8 cellular contexts compared by ENCODE assay signal in genomic region chr1:205813755-205814058, GRCh38. TPM values are rescaled to one million over a fixed set of nuclear protein-coding genes. Genes with fewer than 3 reads are reported as not detected.
DNase-seq lines count a peak whose midpoint lies in the region; ATAC-seq lines count a peak whose summit lies in the region.

No MANE protein-coding gene starts in this region.

- intact Hi-C loops in activated CD4-positive, alpha-beta T cell treated with anti-CD3 and anti-CD28 coated beads for 36 hours (cut with DNase I, micrococcal nuclease), result loop anchor here (1.0 to 5.0 kb wide), 7 partner anchors 37 to 526 kb away; partner anchors contain the start of genes RAB29 (in 2 of the 2), ELK4 (in 1 of the 2) and PM20D1 (in 1 of the 2)
- intact Hi-C loops in activated T-helper 1 cell treated with anti-CD3 and anti-CD28 coated beads, Interleukin-12 subunit alpha, Interleukin-12 subunit beta, Interleukin-2, Interleukin-4 antibody, amounts not matched to agents 30 ng/mL and 10 ng/mL and 1 ng/mL, durations not matched to agents 14 hours and 24 hours and 36 hours (cut with micrococcal nuclease), result loop anchor here (1.0 kb wide), 6 partner anchors 8 to 181 kb away; partner anchors contain the start of genes ELK4, NUCKS1, PM20D1 and RAB29

- no peak for DNase-seq in activated CD4-positive, alpha-beta T cell treated with anti-CD3 and anti-CD28 coated beads for 36 hours
- DNase-seq in activated CD4-positive, alpha-beta T cell treated with anti-CD3 and anti-CD28 coated beads, Interleukin-2, amount 50 U/mL, for 4 hours, result no peak
- peak; percentile 7 for DNase-seq in activated T-helper 1 cell treated with anti-CD3 and anti-CD28 coated beads, Interleukin-12 subunit alpha, Interleukin-12 subunit beta, Interleukin-2, Interleukin-4 antibody, amounts not matched to agents 30 ng/mL and 10 ng/mL and 1 ng/mL, durations not matched to agents 14 hours and 24 hours and 36 hours (ENCODE audit: low spot score)
- DNase-seq in stimulated activated naive CD4-positive, alpha-beta T cell treated with Interleukin-2 at 50 U/mL for 16 hours (lab: John Stamatoyannopoulos, UW), result peak; percentile 20
- no peak for DNase-seq in anterior cingulate cortex (lab: John Stamatoyannopoulos, UW)

- H3K4me1 Mint-ChIP-seq in activated CD4-positive, alpha-beta T cell treated with anti-CD3 and anti-CD28 coated beads for 36 hours, result peaks cover 42% of the 10 kb centered on the region
- peaks cover 43% of the 10 kb centered on the region for H3K4me1 Mint-ChIP-seq in activated T-helper 1 cell treated with anti-CD3 and anti-CD28 coated beads, Interleukin-12 subunit alpha, Interleukin-12 subunit beta, Interleukin-2, Interleukin-4 antibody, amounts not matched to agents 30 ng/mL and 10 ng/mL and 1 ng/mL, durations not matched to agents 14 hours and 24 hours and 36 hours (ENCODE audit: low read depth)

- CTCF ChIA-PET in activated CD4-positive, alpha-beta T cell treated with anti-CD3 and anti-CD28 coated beads for 36 hours (lab: Charles Lee), result interaction anchor here (0.6 to 1.1 kb wide), 4 partner anchors 31 to 168 kb away, joined by 3 to 4 read pairs (median 3); no protein-coding TSS in a partner anchor

- H3K27ac Mint-ChIP-seq in activated CD4-positive, alpha-beta T cell treated with anti-CD3 and anti-CD28 coated beads for 36 hours, result peak overlapping the region; percentile 83
- H3K27ac Mint-ChIP-seq in activated T-helper 1 cell treated with anti-CD3 and anti-CD28 coated beads, Interleukin-12 subunit alpha, Interleukin-12 subunit beta, Interleukin-2, Interleukin-4 antibody, amounts not matched to agents 30 ng/mL and 10 ng/mL and 1 ng/mL, durations not matched to agents 14 hours and 24 hours and 36 hours, result peak overlapping the region; percentile 85

- no peaks in the 10 kb centered on the region for H3K9me3 Mint-ChIP-seq in activated CD4-positive, alpha-beta T cell treated with anti-CD3 and anti-CD28 coated beads for 36 hours (ENCODE audit: low read depth)
- H3K9me3 Mint-ChIP-seq in activated T-helper 1 cell treated with anti-CD3 and anti-CD28 coated beads, Interleukin-12 subunit alpha, Interleukin-12 subunit beta, Interleukin-2, Interleukin-4 antibody, amounts not matched to agents 30 ng/mL and 10 ng/mL and 1 ng/mL, durations not matched to agents 14 hours and 24 hours and 36 hours, result no peaks in the 10 kb centered on the region

- POLR2A ChIA-PET in activated CD4-positive, alpha-beta T cell treated with anti-CD3 and anti-CD28 coated beads for 36 hours (lab: Charles Lee), result no interaction called here

- peak overlapping the region; percentile 73 for H3K4me3 ChIP-seq in iPS-11a (ENCODE audit: low read depth, low read length)

- H3K4me3 Mint-ChIP-seq in activated CD4-positive, alpha-beta T cell treated with anti-CD3 and anti-CD28 coated beads for 36 hours, result peak overlapping the region; percentile 81
- H3K4me3 Mint-ChIP-seq in activated T-helper 1 cell treated with anti-CD3 and anti-CD28 coated beads, Interleukin-12 subunit alpha, Interleukin-12 subunit beta, Interleukin-2, Interleukin-4 antibody, amounts not matched to agents 30 ng/mL and 10 ng/mL and 1 ng/mL, durations not matched to agents 14 hours and 24 hours and 36 hours, result peak overlapping the region; percentile 94

- H3K36me3 Mint-ChIP-seq in activated CD4-positive, alpha-beta T cell treated with anti-CD3 and anti-CD28 coated beads for 36 hours (ENCODE audit: low read depth), result peaks cover 21% of the 10 kb centered on the region
- H3K36me3 Mint-ChIP-seq in activated T-helper 1 cell treated with anti-CD3 and anti-CD28 coated beads, Interleukin-12 subunit alpha, Interleukin-12 subunit beta, Interleukin-2, Interleukin-4 antibody, amounts not matched to agents 30 ng/mL and 10 ng/mL and 1 ng/mL, durations not matched to agents 14 hours and 24 hours and 36 hours (ENCODE audit: low read depth), result peaks cover 13% of the 10 kb centered on the region

- ATAC-seq in activated CD4-positive, alpha-beta T cell treated with anti-CD3 and anti-CD28 coated beads for 36 hours, result no peak
- ATAC-seq in HG02938 (IDR thresholded peaks at IDR 0.05; ENCODE audit: unreplicated experiment) (no peak), GM19463 (IDR thresholded peaks at IDR 0.05; ENCODE audit: unreplicated experiment) (no peak)

- no peaks in the 10 kb centered on the region for H3K27me3 Mint-ChIP-seq in activated CD4-positive, alpha-beta T cell treated with anti-CD3 and anti-CD28 coated beads for 36 hours
- peaks cover 7% of the 10 kb centered on the region for H3K27me3 Mint-ChIP-seq in activated T-helper 1 cell treated with anti-CD3 and anti-CD28 coated beads, Interleukin-12 subunit alpha, Interleukin-12 subunit beta, Interleukin-2, Interleukin-4 antibody, amounts not matched to agents 30 ng/mL and 10 ng/mL and 1 ng/mL, durations not matched to agents 14 hours and 24 hours and 36 hours (ENCODE audit: insufficient read depth)

RNA-seq across cellular contexts. Expression of gene SLC41A1, which starts 0.7 kb away (rescaled TPM):
- 10 to 100 TPM; 34.4 to 41.5 TPM for total RNA-seq in activated CD4-positive, alpha-beta T cell treated with anti-CD3 and anti-CD28 coated beads for 36 hours
- 33.9 and 34.8 TPM in 2 replicates for total RNA-seq in activated T-helper 1 cell treated with anti-CD3 and anti-CD28 coated beads, Interleukin-12 subunit alpha, Interleukin-12 subunit beta, Interleukin-2, Interleukin-4 antibody, amounts not matched to agents 30 ng/mL and 10 ng/mL and 1 ng/mL, durations not matched to agents 14 hours and 24 hours and 36 hours

RNA-seq across cellular contexts. Expression of gene PM20D1, which starts 36.2 kb away (rescaled TPM):
- total RNA-seq in activated CD4-positive, alpha-beta T cell treated with anti-CD3 and anti-CD28 coated beads for 36 hours, result under 1 TPM; 0.34 to 0.58 TPM
- 0.29 and 0.39 TPM in 2 replicates for total RNA-seq in activated T-helper 1 cell treated with anti-CD3 and anti-CD28 coated beads, Interleukin-12 subunit alpha, Interleukin-12 subunit beta, Interleukin-2, Interleukin-4 antibody, amounts not matched to agents 30 ng/mL and 10 ng/mL and 1 ng/mL, durations not matched to agents 14 hours and 24 hours and 36 hours

RNA-seq across cellular contexts. Expression of gene RAB29, which starts 38.4 kb away (rescaled TPM):
- 10 to 100 TPM; 29.3 to 29.4 TPM for total RNA-seq in activated CD4-positive, alpha-beta T cell treated with anti-CD3 and anti-CD28 coated beads for 36 hours
- total RNA-seq in activated T-helper 1 cell treated with anti-CD3 and anti-CD28 coated beads, Interleukin-12 subunit alpha, Interleukin-12 subunit beta, Interleukin-2, Interleukin-4 antibody, amounts not matched to agents 30 ng/mL and 10 ng/mL and 1 ng/mL, durations not matched to agents 14 hours and 24 hours and 36 hours, result 37.2 and 38.1 TPM in 2 replicates

Comparison
In these comparisons a context has a peak if more than half of its experiments do, and no peak if none do; other contexts are left out.
1. DNase-seq: peak in activated T-helper 1 cell treated with anti-CD3 and anti-CD28 coated beads, Interleukin-12 subunit alpha, Interleukin-12 subunit beta, Interleukin-2, Interleukin-4 antibody, amounts not matched to agents 30 ng/mL and 10 ng/mL and 1 ng/mL, durations not matched to agents 14 hours and 24 hours and 36 hours (single experiment) and stimulated activated naive CD4-positive, alpha-beta T cell treated with Interleukin-2 at 50 U/mL for 16 hours (single experiment); none in activated CD4-positive, alpha-beta T cell treated with anti-CD3 and anti-CD28 coated beads for 36 hours (single experiment), activated CD4-positive, alpha-beta T cell treated with anti-CD3 and anti-CD28 coated beads, Interleukin-2, amount 50 U/mL, for 4 hours (0 of 2) and anterior cingulate cortex (0 of 58).